ENCODE assay signal across 9 cellular contexts in the genomic region with DNA sequence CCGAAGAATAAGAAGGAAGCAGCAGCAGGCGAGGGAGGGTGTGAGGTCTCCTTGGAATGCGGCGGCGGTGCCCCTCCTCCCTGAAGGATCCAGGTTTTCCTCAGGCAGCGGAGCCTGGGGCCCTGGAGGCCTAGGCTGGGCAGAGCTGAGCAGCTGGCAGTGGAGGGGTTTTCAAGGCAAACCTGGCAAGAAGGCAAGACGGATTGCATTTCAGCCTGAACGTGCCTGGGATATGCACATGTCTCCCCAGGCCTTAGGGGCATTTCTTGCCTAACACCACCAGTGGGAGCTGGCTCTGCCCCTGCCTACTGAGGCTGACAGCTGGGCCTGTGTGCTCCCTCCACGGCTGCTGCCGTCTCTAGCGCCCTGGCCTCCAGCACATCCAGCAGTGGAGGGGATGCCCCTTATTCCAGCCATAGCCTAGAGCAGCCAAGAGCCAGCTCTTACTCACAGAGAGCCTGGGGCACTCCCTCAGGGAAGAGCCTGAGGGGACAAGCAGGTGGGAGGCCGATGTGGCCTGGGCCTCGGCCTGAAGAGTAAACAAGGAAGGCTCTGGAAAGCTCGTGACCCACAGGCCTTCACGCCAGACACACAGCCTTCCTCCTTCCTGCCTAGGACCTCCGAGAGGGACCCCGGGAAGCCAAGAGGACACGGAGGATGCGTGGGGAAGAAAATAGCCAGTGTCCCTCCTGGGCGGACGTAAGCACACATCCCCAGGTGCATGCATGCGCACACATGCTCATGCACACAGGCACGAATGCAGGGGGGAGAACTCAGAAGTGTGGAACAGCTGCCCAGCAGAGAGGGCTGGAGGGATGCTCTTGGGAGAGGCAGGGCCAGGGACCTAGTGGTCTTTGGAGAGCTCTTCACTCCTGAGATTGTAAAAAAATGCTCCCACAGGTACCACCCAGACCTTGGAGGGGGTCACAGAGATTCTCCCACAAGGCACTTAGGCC. TPM values are rescaled to one million over a fixed set of nuclear protein-coding genes. Genes with fewer than 3 reads are reported as not detected.
DNase-seq lines count a peak whose midpoint lies in the region; ATAC-seq and TF ChIP-seq lines count a peak whose summit lies in the region.
"Had no signal": no experiment of that assay in that cellular context is flagged by ENCODE, and none has a peak within 500 bp of the region (broad histone marks: within the 10 kb centered on the region; RNA-seq: fewer than 3 reads in every experiment).

No MANE protein-coding gene starts in this region.

- H3K4me1 ChIP-seq in osteoblast (ENCODE audit: insufficient read depth, low read length) (peaks cover 44% of the 10 kb centered on the region), HAP-1 (no peaks in the 10 kb centered on the region)

- H2AFZ ChIP-seq in osteoblast (ENCODE audit: low read length): peak overlapping the region; percentile 78

- no peak overlapping the region for H3K27ac ChIP-seq in osteoblast (ENCODE audit: low read depth, low read length)

- DNase-seq in EH (ENCODE audit: low read depth) (peak; percentile 72), NCI-H2196 treated with DMSO at 0.1 percent for 48 hours (lab: John Stamatoyannopoulos, UW; ENCODE audit: unreplicated experiment) (peak; percentile 76), epidermal melanocyte (ENCODE audit: insufficient read length, low spot score) (peak; percentile 60), osteoblast (ENCODE audit: insufficient read length, low spot score, missing footprints) (no peak), HAP-1 (ENCODE audit: low spot score in 2 of 2) (no peak)
- no peak for DNase-seq in activated CD8-positive, alpha-beta memory T cell treated with anti-CD3 and anti-CD28 coated beads, Interleukin-2, amount 50 U/mL, for 4 hours

- H3K27me3 ChIP-seq in osteoblast (ENCODE audit: insufficient read depth, low read length) (no peaks in the 10 kb centered on the region), HAP-1 (ENCODE audit: low read depth) (no peaks in the 10 kb centered on the region)
- H3K27me3 ChIP-seq: dorsolateral prefrontal cortex had no signal

- H3K9me3 ChIP-seq in osteoblast (ENCODE audit: low read depth, low read length) (no peaks in the 10 kb centered on the region), HAP-1 (no peaks in the 10 kb centered on the region)

- no peak overlapping the region for H3K4me2 ChIP-seq in osteoblast (ENCODE audit: insufficient read depth, low read length)

- TF ChIP-seq CTCF in osteoblast (IDR thresholded peaks at IDR 0.05; ENCODE audit: extremely low read depth, low read depth, low read length): peak; percentile 28

- ATAC-seq in HG02981 (IDR thresholded peaks at IDR 0.05; ENCODE audit: unreplicated experiment): no peak
- no peak for ATAC-seq in HG03460 (IDR thresholded peaks at IDR 0.05; ENCODE audit: unreplicated experiment)

- H3K4me3 ChIP-seq in osteoblast (ENCODE audit: insufficient read depth, low read length) (no peak overlapping the region), HAP-1 (no peak overlapping the region)
- H3K4me3 ChIP-seq: dorsolateral prefrontal cortex had no signal

- no peaks in the 10 kb centered on the region for H4K20me1 ChIP-seq in osteoblast (ENCODE audit: insufficient read depth, low read length)

- in situ Hi-C loops in HAP-1 (cut with MboI; ENCODE audit: low sequenced_read_pairs): no loop called here

- no peaks in the 10 kb centered on the region for H3K36me3 ChIP-seq in osteoblast (ENCODE audit: insufficient read depth, low read length)
- no peaks in the 10 kb centered on the region for H3K36me3 ChIP-seq in HAP-1 (replicated peaks)

- no peaks in the 10 kb centered on the region for H3K79me2 ChIP-seq in osteoblast (ENCODE audit: insufficient read depth, low read length)

RNA-seq across cellular contexts. Expression of a gene that starts 23.0 kb away (rescaled TPM):
- 30.4 and 39.4 TPM in 2 replicates for total RNA-seq in osteoblast

RNA-seq across cellular contexts. Expression of a gene that starts 24.3 kb away (rescaled TPM):
- 16.3 and 24.5 TPM in 2 replicates for total RNA-seq in osteoblast

RNA-seq across cellular contexts. Expression of a gene that starts 56.7 kb away (rescaled TPM):
- total RNA-seq in osteoblast: 0.29 and 0.36 TPM in 2 replicates

Comparison
In these comparisons a context has a peak if more than half of its experiments do, and no peak if none do; other contexts are left out.
1. DNase-seq: peak in EH (single experiment), NCI-H2196 treated with DMSO at 0.1 percent for 48 hours (single experiment) and epidermal melanocyte (single experiment); none in osteoblast (single experiment), activated CD8-positive, alpha-beta memory T cell treated with anti-CD3 and anti-CD28 coated beads, Interleukin-2, amount 50 U/mL, for 4 hours (single experiment) and HAP-1 (0 of 2).